Comparison of ENCODE assay signal across 22 cellular contexts in genomic region chr9:99300103-99300439, GRCh38.
DNase-seq lines count a peak whose midpoint lies in the region; ATAC-seq, FAIRE-seq and TF ChIP-seq lines count a peak whose summit lies in the region.
"Had no signal": no experiment of that assay in that cellular context is flagged by ENCODE, and none has a peak within 500 bp of the region (broad histone marks: within the 10 kb centered on the region; RNA-seq: fewer than 3 reads in every experiment).

No MANE protein-coding gene starts in this region.

- WGBS in H1 (ENCODE audit: extremely low coverage in 1 of 2, insufficient coverage in 1 of 2, insufficient read length in 1 of 2, insufficient replicate concordance in 2 of 2, low coverage in 1 of 2, low lambda C conversion rate in 2 of 2, missing lambda C conversion rate in 1 of 2), 2 experiments = 0% methylated on average over 1 of the region's 1 CpG; no CpG with 5 or more reads in 1 of the 2 experiments

- H3K36me3 ChIP-seq in H1 (ENCODE audit: control insufficient read depth in 2 of 4, insufficient read depth in 4 of 4, low read length in 3 of 4) = no peaks in the 10 kb centered on the region
- no peaks in the 10 kb centered on the region for H3K36me3 ChIP-seq in osteoblast (ENCODE audit: insufficient read depth, low read length)
- no peaks in the 10 kb centered on the region for H3K36me3 ChIP-seq in naive thymus-derived CD4-positive, alpha-beta T cell (ENCODE audit: control insufficient read depth in 2 of 3, insufficient read depth in 3 of 3, low read length in 3 of 3)
- no peaks in the 10 kb centered on the region for H3K36me3 ChIP-seq in gastrocnemius medialis
- H3K36me3 ChIP-seq: BE2C; BLaER1 treated with 17β-estradiol and CSF1 and Interleukin-3, amounts not matched to agents 10 nM and 100 nM; HAP-1 had no signal

- H2BK20ac ChIP-seq in H1 (ENCODE audit: low read length) = no peak overlapping the region

- no peak overlapping the region for H4K8ac ChIP-seq in H1 (ENCODE audit: extremely low read depth, insufficient read depth, low read length)

- no peaks in the 10 kb centered on the region for H3K79me1 ChIP-seq in H1 (ENCODE audit: low read depth, low read length)

- no peak overlapping the region for H2BK15ac ChIP-seq in H1 (ENCODE audit: low read length)

- no peaks in the 10 kb centered on the region for H3K36me3 Mint-ChIP-seq in naive thymus-derived CD4-positive, alpha-beta T cell
- H3K36me3 Mint-ChIP-seq: CD14-positive monocyte; CD8-positive, alpha-beta memory T cell had no signal

- H3K4me3 ChIP-seq in H1 (ENCODE audit: extremely low read depth in 1 of 4, insufficient read depth in 2 of 4, low read depth in 3 of 4, low read length in 4 of 4) (no peak overlapping the region), osteoblast (ENCODE audit: insufficient read depth, low read length) (no peak overlapping the region), gastrocnemius medialis (no peak overlapping the region)
- no peak overlapping the region for H3K4me3 ChIP-seq in naive thymus-derived CD4-positive, alpha-beta T cell (ENCODE audit: low read length)
- H3K4me3 ChIP-seq: A549; BLaER1 treated with 17β-estradiol and CSF1 and Interleukin-3, amounts not matched to agents 10 nM and 100 nM; GM23338; HAP-1 had no signal

- no peak for TF ChIP-seq EP300 in H1 (IDR thresholded peaks at IDR 0.05; ENCODE audit: borderline replicate concordance in 1 of 2, low read depth in 2 of 2, low read length in 2 of 2)

- H2AK5ac ChIP-seq in H1 (ENCODE audit: low read depth, low read length) = no peak overlapping the region

- H3K18ac ChIP-seq in H1 (ENCODE audit: extremely low read depth, low read length) = peak overlapping the region; percentile 9; the same call in 1 of the 2 replicates

- no peaks in the 10 kb centered on the region for H3K27me3 ChIP-seq in H1 (replicated peaks in 1 of 4; ENCODE audit: control insufficient read depth in 3 of 4, extremely low read depth in 1 of 4, insufficient read depth in 3 of 4, low read length in 3 of 4)
- peaks cover 7% of the 10 kb centered on the region for H3K27me3 ChIP-seq in osteoblast (ENCODE audit: insufficient read depth, low read length)
- H3K27me3 ChIP-seq in naive thymus-derived CD4-positive, alpha-beta T cell (ENCODE audit: control insufficient read depth in 2 of 2, insufficient read depth in 2 of 2, low read length in 2 of 2) = no peaks in the 10 kb centered on the region
- no peaks in the 10 kb centered on the region for H3K27me3 ChIP-seq in gastrocnemius medialis
- H3K27me3 ChIP-seq: BE2C; BLaER1 treated with 17β-estradiol and CSF1 and Interleukin-3, amounts not matched to agents 10 nM and 100 nM had no signal

- H2BK5ac ChIP-seq in H1 (ENCODE audit: low read depth, low read length) = no peak overlapping the region

- H3K9me3 ChIP-seq in H1 (ENCODE audit: insufficient read depth in 2 of 2, low read depth in 1 of 2, low read length in 1 of 2) = no peaks in the 10 kb centered on the region
- no peaks in the 10 kb centered on the region for H3K9me3 ChIP-seq in osteoblast (ENCODE audit: low read depth, low read length)
- H3K9me3 ChIP-seq in naive thymus-derived CD4-positive, alpha-beta T cell (ENCODE audit: control insufficient read depth in 2 of 3, low read length in 3 of 3) = no peaks in the 10 kb centered on the region
- no peaks in the 10 kb centered on the region for H3K9me3 ChIP-seq in gastrocnemius medialis
- H3K9me3 ChIP-seq: A549; BE2C; BLaER1 treated with 17β-estradiol and CSF1 and Interleukin-3, amounts not matched to agents 10 nM and 100 nM had no signal

- CTCF ChIA-PET in H1 (lab: Charles Lee; ENCODE audit: partially characterized antibody) = interaction anchor here (1.0 to 2.0 kb wide), 6 partner anchors 13 to 263 kb away, joined by 3 to 6 read pairs (median 3); no protein-coding TSS in a partner anchor
- CTCF ChIA-PET in naive thymus-derived CD4-positive, alpha-beta T cell (lab: Charles Lee) = interaction anchor here (0.6 to 0.9 kb wide), 2 partner anchors 31 to 121 kb away, joined by 3 read pairs; no protein-coding TSS in a partner anchor

- H4K20me1 ChIP-seq in H1 (replicated peaks in 1 of 2; ENCODE audit: control insufficient read depth in 1 of 2, insufficient read depth in 2 of 2, low read length in 2 of 2) (no peaks in the 10 kb centered on the region), osteoblast (ENCODE audit: insufficient read depth, low read length) (no peaks in the 10 kb centered on the region)
- H4K20me1 ChIP-seq: BLaER1 treated with 17β-estradiol and CSF1 and Interleukin-3, amounts not matched to agents 10 nM and 100 nM had no signal

- H2BK12ac ChIP-seq in H1 (ENCODE audit: low read depth, low read length) = 0 out of 2 replicates have a peak overlapping the region, but pooled peaks have one; percentile 13

- in situ Hi-C loops in gastrocnemius medialis (cut with MboI; ENCODE audit: low sequenced_read_pairs in 4 of 4) = no loop called here

- no peak for TF ChIP-seq RAD21 in H1 (IDR thresholded peaks at IDR 0.05 in 1 of 2, conservative IDR thresholded peaks at IDR 0.05 in 1 of 2; ENCODE audit: low read depth in 2 of 2, low read length in 2 of 2)

- ATAC-seq in stimulated activated naive CD8-positive, alpha-beta T cell treated with anti-CD3 and anti-CD28 coated beads, Interleukin-15, amount 100 ng/mL, for 72 hours = peak; percentile 35
- no peak for ATAC-seq in stimulated activated naive CD8-positive, alpha-beta T cell treated with anti-CD3 and anti-CD28 coated beads, Interleukin-15, Interleukin-2, amounts not matched to agents 100 U/mL and 50 U/mL, for 24 hours
- ATAC-seq in naive thymus-derived CD4-positive, alpha-beta T cell = no peak
- ATAC-seq in gastrocnemius medialis = no peak

- no peak overlapping the region for H3K14ac ChIP-seq in H1 (ENCODE audit: insufficient read length)

- H3K27ac Mint-ChIP-seq in stimulated activated naive CD8-positive, alpha-beta T cell treated with anti-CD3 and anti-CD28 coated beads, Interleukin-15, amount 100 ng/mL, for 72 hours = no peak overlapping the region
- no peak overlapping the region for H3K27ac Mint-ChIP-seq in naive thymus-derived CD4-positive, alpha-beta T cell
- H3K27ac Mint-ChIP-seq: CD14-positive monocyte; CD4-positive, alpha-beta T cell; CD8-positive, alpha-beta memory T cell; GM23338 had no signal

- no peak overlapping the region for H3K4ac ChIP-seq in H1 (replicated peaks; ENCODE audit: insufficient read length, low read depth, low read length)

- no peak overlapping the region for H4K91ac ChIP-seq in H1 (replicated peaks; ENCODE audit: insufficient read length, low read length)

- POLR2A ChIA-PET in H1 (lab: Charles Lee; ENCODE audit: partially characterized antibody) = no interaction called here
- POLR2A ChIA-PET in naive thymus-derived CD4-positive, alpha-beta T cell (lab: Charles Lee) = no interaction called here

- no peak overlapping the region for H3K4me3 Mint-ChIP-seq in stimulated activated naive CD8-positive, alpha-beta T cell treated with anti-CD3 and anti-CD28 coated beads, Interleukin-15, amount 100 ng/mL, for 72 hours
- H3K4me3 Mint-ChIP-seq in naive thymus-derived CD4-positive, alpha-beta T cell = no peak overlapping the region
- H3K4me3 Mint-ChIP-seq: CD14-positive monocyte; CD4-positive, alpha-beta T cell; CD8-positive, alpha-beta memory T cell; GM23338 had no signal

- peaks cover 17% of the 10 kb centered on the region for H3K27me3 Mint-ChIP-seq in stimulated activated naive CD8-positive, alpha-beta T cell treated with anti-CD3 and anti-CD28 coated beads, Interleukin-15, amount 100 ng/mL, for 72 hours
- H3K27me3 Mint-ChIP-seq in naive thymus-derived CD4-positive, alpha-beta T cell = peaks cover 0 to 11% (median 9%) of the 10 kb centered on the region in 5 donors
- H3K27me3 Mint-ChIP-seq: CD4-positive, alpha-beta T cell had no signal

- no peak overlapping the region for H3K23ac ChIP-seq in H1 (ENCODE audit: insufficient read length)

- H3K4me1 ChIP-seq in H1 (replicated peaks in 1 of 4; ENCODE audit: control insufficient read depth in 3 of 4, insufficient read depth in 4 of 4, low read length in 3 of 4) (peaks cover 0 to 10% (median 5%) of the 10 kb centered on the region in 4 experiments), osteoblast (ENCODE audit: insufficient read depth, low read length) (no peaks in the 10 kb centered on the region), gastrocnemius medialis (peaks cover 0 to 5% of the 10 kb centered on the region in 2 donors)
- peaks cover 0 to 4% of the 10 kb centered on the region in 2 donors for H3K4me1 ChIP-seq in naive thymus-derived CD4-positive, alpha-beta T cell (ENCODE audit: control insufficient read depth in 2 of 2, insufficient read depth in 2 of 2, low read length in 2 of 2)
- H3K4me1 ChIP-seq: A549, HAP-1 had no signal

- H3K4me2 ChIP-seq in H1 (ENCODE audit: insufficient read depth in 1 of 2, low read depth in 2 of 2, low read length in 2 of 2) (no peak overlapping the region), osteoblast (ENCODE audit: insufficient read depth, low read length) (no peak overlapping the region)
- H3K4me2 ChIP-seq: A549; BLaER1 treated with 17β-estradiol and CSF1 and Interleukin-3, amounts not matched to agents 10 nM and 100 nM; GM23338 had no signal

- no peak overlapping the region for H4K5ac ChIP-seq in H1 (ENCODE audit: insufficient read length, low read depth, low read length)

- no peak for TF ChIP-seq POLR2A in H1 (IDR thresholded peaks at IDR 0.05; ENCODE audit: control extremely low read depth in 1 of 2, low read depth in 2 of 2, low read length in 2 of 2)
- TF ChIP-seq POLR2A in gastrocnemius medialis (IDR thresholded peaks at IDR 0.05) = no peak

- H3K9me3 Mint-ChIP-seq in stimulated activated naive CD8-positive, alpha-beta T cell treated with anti-CD3 and anti-CD28 coated beads, Interleukin-15, amount 100 ng/mL, for 72 hours = no peaks in the 10 kb centered on the region
- H3K9me3 Mint-ChIP-seq in naive thymus-derived CD4-positive, alpha-beta T cell = peaks cover 0 to 2% (median 0%) of the 10 kb centered on the region in 11 donors
- H3K9me3 Mint-ChIP-seq: CD4-positive, alpha-beta T cell; CD8-positive, alpha-beta memory T cell; GM23338 had no signal

- H3K23me2 ChIP-seq in H1 (ENCODE audit: low read depth, low read length) = no peaks in the 10 kb centered on the region; the same call in 1 of the 2 replicates

- intact Hi-C loops in naive thymus-derived CD4-positive, alpha-beta T cell (cut with micrococcal nuclease) = no loop called here
- intact Hi-C loops in gastrocnemius medialis (cut with DNase I; ENCODE audit: low total_unique reads) = no loop called here

- 0 out of 2 replicates have a peak overlapping the region, but pooled peaks have one; percentile 37 for H2AFZ ChIP-seq in H1 (ENCODE audit: low read length)
- H2AFZ ChIP-seq in osteoblast (ENCODE audit: low read length) = no peak overlapping the region
- H2AFZ ChIP-seq: GM23338 had no signal

- no peak overlapping the region for H3K9ac ChIP-seq in H1 (replicated peaks in 1 of 4; ENCODE audit: extremely low read depth in 1 of 4, low read depth in 3 of 4, low read length in 3 of 4)
- H3K9ac ChIP-seq: BLaER1 treated with 17β-estradiol and CSF1 and Interleukin-3, amounts not matched to agents 10 nM and 100 nM had no signal

- H3K4me1 Mint-ChIP-seq in stimulated activated naive CD8-positive, alpha-beta T cell treated with anti-CD3 and anti-CD28 coated beads, Interleukin-15, amount 100 ng/mL, for 72 hours = peaks cover 4% of the 10 kb centered on the region
- H3K4me1 Mint-ChIP-seq in naive thymus-derived CD4-positive, alpha-beta T cell = peaks cover 0 to 9% (median 4%) of the 10 kb centered on the region in 7 donors

- H2BK120ac ChIP-seq in H1 (replicated peaks; ENCODE audit: low read depth, low read length) = no peak overlapping the region

- TF ChIP-seq CTCF in H1 (IDR thresholded peaks at IDR 0.05; ENCODE audit: control extremely low read depth in 1 of 3, insufficient read depth in 1 of 3, low read depth in 1 of 3, low read length in 3 of 3) (no peak), osteoblast (IDR thresholded peaks at IDR 0.05; ENCODE audit: extremely low read depth, low read depth, low read length) (no peak), gastrocnemius medialis (IDR thresholded peaks at IDR 0.05 in 4 of 5, conservative IDR thresholded peaks at IDR 0.05 in 1 of 5) (no peak)

- H3K27ac ChIP-seq in H1 (ENCODE audit: low read depth, low read length) (no peak overlapping the region), osteoblast (ENCODE audit: low read depth, low read length) (no peak overlapping the region), gastrocnemius medialis (no peak overlapping the region)
- H3K27ac ChIP-seq in naive thymus-derived CD4-positive, alpha-beta T cell (ENCODE audit: low read depth, low read length) = no peak overlapping the region
- H3K27ac ChIP-seq: A549; BLaER1 treated with 17β-estradiol and CSF1 and Interleukin-3, amounts not matched to agents 10 nM and 100 nM had no signal

- H3K79me2 ChIP-seq in H1 (ENCODE audit: control insufficient read depth in 1 of 2, insufficient read depth in 2 of 2, low read length in 2 of 2) (no peaks in the 10 kb centered on the region), osteoblast (ENCODE audit: insufficient read depth, low read length) (no peaks in the 10 kb centered on the region)

- no peak overlapping the region for H3K56ac ChIP-seq in H1 (replicated peaks; ENCODE audit: insufficient read length, low read depth, low read length)

- no peak for DNase-seq in stimulated activated naive CD8-positive, alpha-beta T cell treated with anti-CD3 and anti-CD28 coated beads, Interleukin-15, amount 100 ng/mL, for 72 hours
- DNase-seq in stimulated activated naive CD8-positive, alpha-beta T cell treated with anti-CD3 and anti-CD28 coated beads, Interleukin-15, Interleukin-2, amounts not matched to agents 100 U/mL and 50 U/mL, for 24 hours = no peak
- DNase-seq in H1 (ENCODE audit: low read depth in 1 of 2, low spot score in 2 of 2) (no peak), osteoblast (ENCODE audit: insufficient read length, low spot score, missing footprints) (peak; percentile 58), NCI-H187 (lab: John Stamatoyannopoulos, UW) (no peak), gastrocnemius medialis (no peak)
- DNase-seq in naive thymus-derived CD4-positive, alpha-beta T cell = no peak
- DNase-seq: 8988T; BE2C; CD4-positive, alpha-beta T cell; CD8-positive, alpha-beta memory T cell; DMS 273 treated with DMSO at 0.1 percent for 48 hours; DMS79 treated with DMSO at 0.1 percent for 48 hours; GF-D8 had no signal

- no peak for FAIRE-seq in H1 (lab: Jason Lieb, UNC)
- FAIRE-seq: A549, D721Med, GM18507, H54 had no signal
